ENCODE assay signal across 8 cellular contexts in the genomic region with DNA sequence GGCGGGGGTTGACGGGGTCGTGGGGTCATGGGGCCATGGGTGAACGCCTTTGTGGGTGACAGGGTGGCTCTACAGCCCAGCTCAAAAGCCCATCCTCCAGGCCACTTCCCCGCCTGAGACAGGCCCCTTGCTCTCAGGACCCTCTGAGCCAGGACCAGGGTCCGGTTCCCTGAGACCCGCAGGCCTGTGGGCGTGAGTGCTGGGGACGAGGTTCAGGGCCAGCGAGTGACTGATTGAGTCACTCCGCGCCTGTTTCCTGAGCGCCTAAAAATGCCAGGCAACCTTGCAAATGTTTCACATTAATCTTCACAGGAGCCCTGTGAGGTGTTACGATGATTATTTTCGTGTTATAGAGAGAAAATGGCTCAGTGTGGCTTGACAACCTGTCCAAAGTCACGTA.
A peak's percentile ranks its signal among the peaks of the same experiment; 100 is the strongest.
DNase-seq lines count a peak whose midpoint lies in the region; ATAC-seq and TF ChIP-seq lines count a peak whose summit lies in the region.

No MANE protein-coding gene starts in this region.

- ATAC-seq in esophagus mucosa = peak; percentile 56
- ATAC-seq in GM21390 (IDR thresholded peaks at IDR 0.05; ENCODE audit: unreplicated experiment) = no peak

- intact Hi-C loops in cardiac septum (cut with DNase I) = no loop called here

- TF ChIP-seq POLR2A in Peyer's patch (IDR thresholded peaks at IDR 0.05) = no peak

- DNase-seq in cardiac muscle cell (ENCODE audit: low read depth in 1 of 2, low spot score in 1 of 2) = peak in 1 of 2 donors; percentile 29
- DNase-seq in cardiac septum (ENCODE audit: low spot score) = no peak
- peak in 1 of 3 donors; percentile 53 for DNase-seq in Peyer's patch
- DNase-seq in DMS114 treated with DMSO at 0.1 percent for 48 hours (lab: John Stamatoyannopoulos, UW; ENCODE audit: unreplicated experiment) = no peak
- DNase-seq in stimulated activated CD4-positive, alpha-beta T cell treated with anti-CD3 and anti-CD28 coated beads, Interleukin-15, amount 100 ng/mL, for 24 hours = no peak

- H2AFZ ChIP-seq in parathyroid adenoma = peak overlapping the region; percentile 92

- no peaks in the 10 kb centered on the region for H3K79me2 ChIP-seq in parathyroid adenoma

- H3K27ac ChIP-seq in cardiac muscle cell (peak overlapping the region; percentile 92), Peyer's patch (peak overlapping the region; percentile 43 to 82 (median 78)), parathyroid adenoma (peak overlapping the region; percentile 72)

- H3K27me3 ChIP-seq in cardiac muscle cell (no peaks in the 10 kb centered on the region), Peyer's patch (no peaks in the 10 kb centered on the region), parathyroid adenoma (ENCODE audit: control insufficient read depth, insufficient read depth, low read length) (no peaks in the 10 kb centered on the region)

- H3K4me3 ChIP-seq in cardiac muscle cell = peak overlapping the region; percentile 42
- peak overlapping the region; percentile 50 to 85 (median 64) for H3K4me3 ChIP-seq in Peyer's patch
- H3K4me3 ChIP-seq in parathyroid adenoma (ENCODE audit: low read depth, low read length) = peak overlapping the region; percentile 83

- H3K9ac ChIP-seq in parathyroid adenoma = no peak overlapping the region

- no peaks in the 10 kb centered on the region for H3K9me3 ChIP-seq in cardiac muscle cell (ENCODE audit: low read depth)
- no peaks in the 10 kb centered on the region for H3K9me3 ChIP-seq in Peyer's patch
- H3K9me3 ChIP-seq in parathyroid adenoma (ENCODE audit: control insufficient read depth, low read length) = no peaks in the 10 kb centered on the region

- no peaks in the 10 kb centered on the region for H3K36me3 ChIP-seq in cardiac muscle cell
- peaks cover 0 to 4% (median 0%) of the 10 kb centered on the region in 3 donors for H3K36me3 ChIP-seq in Peyer's patch
- no peaks in the 10 kb centered on the region for H3K36me3 ChIP-seq in parathyroid adenoma (ENCODE audit: control insufficient read depth, insufficient read depth, low read length)

- no peak for TF ChIP-seq CTCF in cardiac muscle cell (IDR thresholded peaks at IDR 0.05; ENCODE audit: low read depth, low read length)
- no peak for TF ChIP-seq CTCF in Peyer's patch (IDR thresholded peaks at IDR 0.05)
- TF ChIP-seq CTCF in parathyroid adenoma (IDR thresholded peaks at IDR 0.05) = no peak

- peak overlapping the region; percentile 89 for H3K4me2 ChIP-seq in parathyroid adenoma (ENCODE audit: low read length)

- H3K4me1 ChIP-seq in cardiac muscle cell (ENCODE audit: low read depth) (no peaks in the 10 kb centered on the region), Peyer's patch (no peaks in the 10 kb centered on the region), parathyroid adenoma (peaks cover 3% of the 10 kb centered on the region)
